ENCODE assay signal across 19 cellular contexts in genomic region chr9:131279927-131280530, GRCh38. TPM values are rescaled to one million over a fixed set of nuclear protein-coding genes. Genes with fewer than 3 reads are reported as not detected.
DNase-seq lines count a peak whose midpoint lies in the region; ATAC-seq and TF ChIP-seq lines count a peak whose summit lies in the region.
"Had no signal": no experiment of that assay in that cellular context is flagged by ENCODE, and none has a peak within 500 bp of the region (broad histone marks: within the 10 kb centered on the region; RNA-seq: fewer than 3 reads in every experiment).

No MANE protein-coding gene starts in this region.

- peak overlapping the region; percentile 97 for H3K27ac Mint-ChIP-seq in activated CD4-positive, alpha-beta T cell treated with anti-CD3 and anti-CD28 coated beads, Interleukin-2, amount 10 ng/mL, durations not matched to agents 7 days and 5 days
- no peak overlapping the region for H3K27ac Mint-ChIP-seq in activated CD4-positive, alpha-beta T cell treated with anti-CD3 and anti-CD28 coated beads, Interleukin-2, amount 10 ng/mL, durations not matched to agents 24 days and 14 days
- H3K27ac Mint-ChIP-seq: GM23338 had no signal

- intact Hi-C loops in activated CD4-positive, alpha-beta T cell treated with anti-CD3 and anti-CD28 coated beads, Interleukin-2, amount 10 ng/mL, durations not matched to agents 24 days and 14 days (cut with micrococcal nuclease): loop anchor here (5.0 to 10.0 kb wide), 5 partner anchors 117 to 1393 kb away; partner anchors contain the start of gene SETX
- intact Hi-C loops in dorsolateral prefrontal cortex (cut with DNase I): no loop called here

- H3K79me2 ChIP-seq in GM23248 (ENCODE audit: insufficient read depth): no peaks in the 10 kb centered on the region

- no peaks in the 10 kb centered on the region for H3K9me2 ChIP-seq in GM23248 (ENCODE audit: insufficient read depth)

- H4K20me1 ChIP-seq in GM23248 (ENCODE audit: insufficient read depth): no peaks in the 10 kb centered on the region

- POLR2A ChIA-PET in activated CD4-positive, alpha-beta T cell treated with anti-CD3 and anti-CD28 coated beads, Interleukin-2, amount 10 ng/mL, durations not matched to agents 7 days and 5 days (lab: Charles Lee): no interaction called here

- no peak overlapping the region for H3K9ac ChIP-seq in GM23248

- no peaks in the 10 kb centered on the region for H3K4me1 ChIP-seq in GM23248 (ENCODE audit: insufficient read depth)

- no peaks in the 10 kb centered on the region for H3F3A ChIP-seq in GM23248 (ENCODE audit: insufficient read depth)

- H3K4me2 ChIP-seq in GM23248 (ENCODE audit: unreplicated experiment): no peak overlapping the region
- H3K4me2 ChIP-seq: GM23338 had no signal

- H3K9me3 Mint-ChIP-seq in activated CD4-positive, alpha-beta T cell treated with anti-CD3 and anti-CD28 coated beads, Interleukin-2, amount 10 ng/mL, durations not matched to agents 7 days and 5 days: no peaks in the 10 kb centered on the region
- no peaks in the 10 kb centered on the region for H3K9me3 Mint-ChIP-seq in activated CD4-positive, alpha-beta T cell treated with anti-CD3 and anti-CD28 coated beads, Interleukin-2, amount 10 ng/mL, durations not matched to agents 24 days and 14 days
- H3K9me3 Mint-ChIP-seq: GM23338 had no signal

- no peak overlapping the region for H3K4me3 ChIP-seq in GM23248
- H3K4me3 ChIP-seq in dorsolateral prefrontal cortex: peak overlapping the region in 1 of 59 donors; percentile 4
- H3K4me3 ChIP-seq: GM23338, Peyer's patch had no signal

- CTCF ChIA-PET in activated CD4-positive, alpha-beta T cell treated with anti-CD3 and anti-CD28 coated beads, Interleukin-2, amount 10 ng/mL, durations not matched to agents 7 days and 5 days (lab: Charles Lee): interaction anchor here (1.0 to 2.8 kb wide), 3 partner anchors 9 to 16 kb away, joined by 4 to 11 read pairs (median 5); partner anchors contain the start of gene PLPP7

- peaks cover 30% of the 10 kb centered on the region for H3K27me3 ChIP-seq in GM23248 (replicated peaks; ENCODE audit: insufficient read depth)
- peaks cover 0 to 6% (median 0%) of the 10 kb centered on the region in 45 donors for H3K27me3 ChIP-seq in dorsolateral prefrontal cortex

- no peak for DNase-seq in activated CD4-positive, alpha-beta T cell treated with anti-CD3 and anti-CD28 coated beads, Interleukin-2, amount 10 ng/mL, durations not matched to agents 7 days and 5 days
- DNase-seq in activated CD4-positive, alpha-beta T cell treated with anti-CD3 and anti-CD28 coated beads, Interleukin-2, amount 10 ng/mL, durations not matched to agents 24 days and 14 days: no peak
- peak; percentile 40 for DNase-seq in GM23248
- peak in 5 of 10 donors; percentile 64 to 77 (median 68) for DNase-seq in dorsolateral prefrontal cortex
- DNase-seq in occipital lobe (lab: John Stamatoyannopoulos, UW): peak; percentile 49
- DNase-seq in glomerular visceral epithelial cell (ENCODE audit: extremely low spot score): no peak
- DNase-seq in AML-193 (lab: John Stamatoyannopoulos, UW): no peak
- DNase-seq: C1 segment of cervical spinal cord, Caco-2, DMS153, NCI-H1092 treated with DMSO at 0.1 percent for 48 hours, NCI-H226, NCI-H524 treated with DMSO at 0.1 percent for 48 hours, SHP77 had no signal

- H2AFZ ChIP-seq in GM23248: no peak overlapping the region
- H2AFZ ChIP-seq: GM23338 had no signal

- H3K36me3 Mint-ChIP-seq in activated CD4-positive, alpha-beta T cell treated with anti-CD3 and anti-CD28 coated beads, Interleukin-2, amount 10 ng/mL, durations not matched to agents 7 days and 5 days (ENCODE audit: low read depth): peaks cover 17% of the 10 kb centered on the region
- peaks cover 12% of the 10 kb centered on the region for H3K36me3 Mint-ChIP-seq in activated CD4-positive, alpha-beta T cell treated with anti-CD3 and anti-CD28 coated beads, Interleukin-2, amount 10 ng/mL, durations not matched to agents 24 days and 14 days (ENCODE audit: low read depth)

- no peak for ATAC-seq in GM21515 (IDR thresholded peaks at IDR 0.05; ENCODE audit: unreplicated experiment)
- ATAC-seq: GM23338 had no signal

- H3K27me3 Mint-ChIP-seq in activated CD4-positive, alpha-beta T cell treated with anti-CD3 and anti-CD28 coated beads, Interleukin-2, amount 10 ng/mL, durations not matched to agents 7 days and 5 days: peaks cover 23% of the 10 kb centered on the region
- peaks cover 29% of the 10 kb centered on the region for H3K27me3 Mint-ChIP-seq in activated CD4-positive, alpha-beta T cell treated with anti-CD3 and anti-CD28 coated beads, Interleukin-2, amount 10 ng/mL, durations not matched to agents 24 days and 14 days

- no peak overlapping the region for H3K4me3 Mint-ChIP-seq in activated CD4-positive, alpha-beta T cell treated with anti-CD3 and anti-CD28 coated beads, Interleukin-2, amount 10 ng/mL, durations not matched to agents 7 days and 5 days
- H3K4me3 Mint-ChIP-seq in activated CD4-positive, alpha-beta T cell treated with anti-CD3 and anti-CD28 coated beads, Interleukin-2, amount 10 ng/mL, durations not matched to agents 24 days and 14 days: no peak overlapping the region
- H3K4me3 Mint-ChIP-seq: GM23338 had no signal

- H3K9me3 ChIP-seq in GM23248 (ENCODE audit: low read depth): no peaks in the 10 kb centered on the region
- H3K9me3 ChIP-seq: Caco-2, Peyer's patch had no signal

- H3K4me1 Mint-ChIP-seq in activated CD4-positive, alpha-beta T cell treated with anti-CD3 and anti-CD28 coated beads, Interleukin-2, amount 10 ng/mL, durations not matched to agents 7 days and 5 days: peaks cover 27% of the 10 kb centered on the region
- peaks cover 21% of the 10 kb centered on the region for H3K4me1 Mint-ChIP-seq in activated CD4-positive, alpha-beta T cell treated with anti-CD3 and anti-CD28 coated beads, Interleukin-2, amount 10 ng/mL, durations not matched to agents 24 days and 14 days

- no peak overlapping the region for H3K27ac ChIP-seq in GM23248
- H3K27ac ChIP-seq in dorsolateral prefrontal cortex: peak overlapping the region in 49 of 59 donors; percentile 4 to 85 (median 60)
- H3K27ac ChIP-seq: 22Rv1, Peyer's patch had no signal

- in situ Hi-C loops in GM23248 (cut with MboI): no loop called here

- no peaks in the 10 kb centered on the region for H3K36me3 ChIP-seq in GM23248 (ENCODE audit: low read depth)
- H3K36me3 ChIP-seq: Peyer's patch had no signal

- WGBS in GM23248 (ENCODE audit: low coverage in 1 of 2, low lambda C conversion rate in 2 of 2, missing lambda C conversion rate in 2 of 2), 2 experiments: 37 to 43% methylated on average over 17 of the region's 17 CpGs

- no peak for TF ChIP-seq CTCF in dorsolateral prefrontal cortex (IDR thresholded peaks at IDR 0.05 in 54 of 56, conservative IDR thresholded peaks at IDR 0.05 in 2 of 56; ENCODE audit: low read depth in 1 of 56, partially characterized antibody in 56 of 56)

RNA-seq across cellular contexts. Expression of gene FAM78A, which starts 3.7 kb away (rescaled TPM):
- total RNA-seq in activated CD4-positive, alpha-beta T cell treated with anti-CD3 and anti-CD28 coated beads, Interleukin-2, amount 10 ng/mL, durations not matched to agents 7 days and 5 days: 100 to 1,000 TPM; 118 to 128 TPM
- 51.6 and 55.1 TPM in 2 replicates for total RNA-seq in activated CD4-positive, alpha-beta T cell treated with anti-CD3 and anti-CD28 coated beads, Interleukin-2, amount 10 ng/mL, durations not matched to agents 24 days and 14 days
- 0.38 and 1.1 TPM in 2 replicates for total RNA-seq in GM23248 (2014; rRNA removed; shearing (Covaris generic))
- 0.23 and 0.29 TPM in 2 replicates for polyA plus RNA-seq in GM23248 (2016; fragmentation: Nextera tagmentation; extraction: Ambion mirVana)
- total RNA-seq in dorsolateral prefrontal cortex: 10 to 100 TPM in 89 of 120 experiments, 1 to 10 TPM in 31; 6.0 to 19.9 (median 11.3) TPM
- 1.7 TPM for total RNA-seq in occipital lobe

RNA-seq across cellular contexts. Expression of gene PLPP7, which starts 9.5 kb away (rescaled TPM):
- total RNA-seq in activated CD4-positive, alpha-beta T cell treated with anti-CD3 and anti-CD28 coated beads, Interleukin-2, amount 10 ng/mL, durations not matched to agents 7 days and 5 days: under 1 TPM in 1 of 2 experiments, not detected in 1; 0.21 TPM
- not detected in 2 replicates for total RNA-seq in activated CD4-positive, alpha-beta T cell treated with anti-CD3 and anti-CD28 coated beads, Interleukin-2, amount 10 ng/mL, durations not matched to agents 24 days and 14 days
- total RNA-seq in GM23248 (2014; rRNA removed; shearing (Covaris generic)): 0.13 and 0.32 TPM in 2 replicates
- polyA plus RNA-seq in GM23248 (2016; fragmentation: Nextera tagmentation; extraction: Ambion mirVana): 0.65 and 0.67 TPM in 2 replicates
- total RNA-seq in dorsolateral prefrontal cortex: 10 to 100 TPM; 16.2 to 32.0 (median 24.6) TPM
- 5.5 TPM for total RNA-seq in occipital lobe
- total RNA-seq: MCF 10A had no signal

Comparison
In these comparisons a context has a peak if more than half of its experiments do, and no peak if none do; other contexts are left out.
1. DNase-seq: peak in GM23248 (single experiment) and occipital lobe (single experiment); none in activated CD4-positive, alpha-beta T cell treated with anti-CD3 and anti-CD28 coated beads, Interleukin-2, amount 10 ng/mL, durations not matched to agents 7 days and 5 days (single experiment), activated CD4-positive, alpha-beta T cell treated with anti-CD3 and anti-CD28 coated beads, Interleukin-2, amount 10 ng/mL, durations not matched to agents 24 days and 14 days (single experiment), glomerular visceral epithelial cell (single experiment) and AML-193 (0 of 2).